8 cellular contexts compared by ENCODE assay signal in the genomic region with DNA sequence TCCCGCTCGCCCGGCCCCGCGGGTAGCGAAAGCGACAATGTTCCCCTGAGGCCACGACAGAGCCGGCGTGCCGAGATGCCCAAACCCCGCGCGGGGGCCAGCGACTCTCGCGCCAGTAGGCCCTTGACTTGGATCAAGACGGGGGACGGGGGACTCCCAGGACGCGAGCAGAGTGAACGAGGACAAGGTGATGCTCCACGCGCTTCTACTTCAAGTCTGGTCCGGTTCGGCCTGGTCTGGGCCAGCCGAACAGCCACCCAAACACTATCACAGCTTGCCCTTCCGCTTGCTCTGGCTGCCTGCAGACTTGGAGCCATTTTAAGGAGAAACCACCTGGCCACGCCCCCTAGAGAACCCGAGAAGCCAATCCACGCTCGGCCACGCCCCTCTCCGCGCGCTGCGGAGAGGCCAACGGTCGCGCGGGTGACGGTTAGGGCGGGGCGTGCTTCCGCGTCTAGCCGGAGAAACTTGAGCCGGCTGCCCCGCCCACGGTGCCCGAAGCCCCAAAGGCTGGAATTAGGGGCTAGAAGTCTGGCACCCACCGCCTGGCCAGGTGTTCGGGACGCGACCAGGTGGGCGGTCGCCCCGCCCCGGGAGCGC. TPM values are rescaled to one million over a fixed set of nuclear protein-coding genes. Genes with fewer than 3 reads are reported as not detected.
DNase-seq lines count a peak whose midpoint lies in the region; ATAC-seq lines count a peak whose summit lies in the region.

No MANE protein-coding gene starts in this region.

- peaks cover 2% of the 10 kb centered on the region for H3K36me3 Mint-ChIP-seq in IgD-negative memory B cell

- DNase-seq in DMS153 (lab: John Stamatoyannopoulos, UW) (peak; percentile 81), OCI-M1 (lab: John Stamatoyannopoulos, UW) (peak; percentile 97), activated T-cell treated with anti-CD3 and anti-CD28 coated beads for 48 hours (ENCODE audit: low read depth) (peak; percentile 99), epithelial cell of prostate (ENCODE audit: low read depth, low spot score) (peak; percentile 87), mucosa of gallbladder (ENCODE audit: low spot score) (peak; percentile 99)
- DNase-seq in stimulated activated CD8-positive, alpha-beta memory T cell treated with anti-CD3 and anti-CD28 coated beads, Interleukin-4, amount 100 ng/mL, for 24 hours (ENCODE audit: low read depth): peak; percentile 98

- H3K4me3 Mint-ChIP-seq in IgD-negative memory B cell: peak overlapping the region; percentile 92 to 98 (median 94)

- H3K27ac ChIP-seq in epithelial cell of prostate: peak overlapping the region; percentile 98

- H3K27me3 Mint-ChIP-seq in IgD-negative memory B cell: no peaks in the 10 kb centered on the region

- H3K4me1 Mint-ChIP-seq in IgD-negative memory B cell: peaks cover 19 to 36% (median 26%) of the 10 kb centered on the region in 3 donors

- ATAC-seq in GM21576 (IDR thresholded peaks at IDR 0.05; ENCODE audit: unreplicated experiment): peak; percentile 43

- H3K9me3 Mint-ChIP-seq in IgD-negative memory B cell: no peaks in the 10 kb centered on the region

- H3K27ac Mint-ChIP-seq in IgD-negative memory B cell: peak overlapping the region; percentile 92 to 97 (median 93)

RNA-seq across cellular contexts. Expression of gene NDUFAF3, which starts 0.6 kb away (rescaled TPM):
- 188 TPM for polyA plus RNA-seq in IgD-negative memory B cell
- total RNA-seq in mucosa of gallbladder: 83.3 TPM

RNA-seq across cellular contexts. Expression of gene DALRD3, which starts 2.9 kb away (rescaled TPM):
- polyA plus RNA-seq in IgD-negative memory B cell: 25.4 TPM
- total RNA-seq in mucosa of gallbladder: 37.1 TPM

RNA-seq across cellular contexts. Expression of gene IMPDH2, which starts 7.9 kb away (rescaled TPM):
- 96.7 TPM for polyA plus RNA-seq in IgD-negative memory B cell
- total RNA-seq in mucosa of gallbladder: 136 TPM

RNA-seq across cellular contexts. Expression of gene WDR6, which starts 14.1 kb away (rescaled TPM):
- polyA plus RNA-seq in IgD-negative memory B cell: 81.4 TPM
- total RNA-seq in mucosa of gallbladder: 283 TPM

RNA-seq across cellular contexts. Expression of gene P4HTM, which starts 31.3 kb away (rescaled TPM):
- polyA plus RNA-seq in IgD-negative memory B cell: 20.4 TPM
- 104 TPM for total RNA-seq in mucosa of gallbladder

Comparison
In these comparisons a context has a peak if more than half of its experiments do, and no peak if none do; other contexts are left out.
1. Peak in every context shown above with its lines: DNase-seq, ATAC-seq and H3K27ac ChIP-seq.